9 cellular contexts compared by ENCODE assay signal in the genomic region with DNA sequence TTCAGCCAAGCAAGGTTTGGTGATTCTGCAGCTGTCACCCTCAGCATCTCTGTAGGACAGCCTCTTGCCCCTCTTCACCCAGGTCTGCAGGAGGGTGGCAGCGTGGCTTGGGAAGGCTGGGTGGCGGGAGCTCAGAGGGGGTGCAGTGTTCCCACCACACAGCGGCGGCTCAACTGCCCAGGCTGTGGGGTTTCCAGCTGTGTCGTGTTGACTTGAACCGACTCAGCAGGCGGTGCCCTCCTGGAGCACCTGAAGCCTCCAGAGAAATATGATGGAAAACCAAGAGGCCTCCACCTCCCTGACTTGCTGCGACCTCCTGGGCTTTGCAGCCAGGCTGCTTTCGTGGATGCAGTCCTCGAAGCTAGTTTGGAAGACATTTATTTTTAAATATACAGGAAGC.
DNase-seq lines count a peak whose midpoint lies in the region; ATAC-seq and TF ChIP-seq lines count a peak whose summit lies in the region.
"Had no signal": no experiment of that assay in that cellular context is flagged by ENCODE, and none has a peak within 500 bp of the region (broad histone marks: within the 10 kb centered on the region; RNA-seq: fewer than 3 reads in every experiment).

No MANE protein-coding gene starts in this region.

- peaks cover 46% of the 10 kb centered on the region for H3K4me1 Mint-ChIP-seq in activated CD4-positive, alpha-beta T cell treated with anti-CD3 and anti-CD28 coated beads for 36 hours

- POLR2A ChIA-PET in activated CD4-positive, alpha-beta T cell treated with anti-CD3 and anti-CD28 coated beads for 36 hours (lab: Charles Lee) = interaction anchor here (3.0 to 3.9 kb wide), 3 partner anchors 13 to 69 kb away, joined by 28 to 46 read pairs (median 32); a partner anchor contains a TSS

- H3K27ac ChIP-seq in lower lobe of right lung (peak overlapping the region; percentile 84), subcutaneous abdominal adipose tissue (ENCODE audit: low read depth, low read length) (peak overlapping the region; percentile 90)

- H3K36me3 Mint-ChIP-seq in activated CD4-positive, alpha-beta T cell treated with anti-CD3 and anti-CD28 coated beads for 36 hours (ENCODE audit: low read depth) = no peaks in the 10 kb centered on the region

- DNase-seq in activated CD4-positive, alpha-beta T cell treated with anti-CD3 and anti-CD28 coated beads for 36 hours = no peak
- no peak for DNase-seq in activated CD4-positive, alpha-beta T cell treated with anti-CD3 and anti-CD28 coated beads, Interleukin-2, amount 50 U/mL, for 48 hours
- DNase-seq in astrocyte of the spinal cord (ENCODE audit: low read depth, low spot score) = peak; percentile 25
- DNase-seq in lower lobe of right lung = no peak
- DNase-seq in amniotic stem cell (lab: John Stamatoyannopoulos, UW) = no peak
- DNase-seq in GM19240 (ENCODE audit: insufficient read length, low spot score) = no peak

- peak overlapping the region; percentile 67 for H3K27ac Mint-ChIP-seq in activated CD4-positive, alpha-beta T cell treated with anti-CD3 and anti-CD28 coated beads for 36 hours

- H3K27me3 Mint-ChIP-seq in activated CD4-positive, alpha-beta T cell treated with anti-CD3 and anti-CD28 coated beads for 36 hours = no peaks in the 10 kb centered on the region
- H3K27me3 Mint-ChIP-seq: activated CD8-positive, alpha-beta T cell treated with anti-CD3 and anti-CD28 coated beads for 36 hours had no signal

- H3K9me3 ChIP-seq in lower lobe of right lung = no peaks in the 10 kb centered on the region
- no peaks in the 10 kb centered on the region for H3K9me3 ChIP-seq in subcutaneous abdominal adipose tissue (ENCODE audit: control insufficient read depth in 5 of 5, low read length in 5 of 5)

- intact Hi-C loops in activated CD4-positive, alpha-beta T cell treated with anti-CD3 and anti-CD28 coated beads for 36 hours (cut with DNase I, micrococcal nuclease) = loop anchor here in 1 of 2 experiments (2.0 to 10.0 kb wide), 3 partner anchors 16 to 802 kb away; no protein-coding TSS in a partner anchor
- intact Hi-C loops in lower lobe of right lung (cut with DNase I) = no loop called here

- peaks cover 44% of the 10 kb centered on the region for H3K4me1 ChIP-seq in lower lobe of right lung
- H3K4me1 ChIP-seq in subcutaneous abdominal adipose tissue (ENCODE audit: control insufficient read depth in 5 of 5, insufficient read depth in 5 of 5, low read length in 5 of 5) = peaks cover 7 to 40% (median 29%) of the 10 kb centered on the region in 5 donors

- no peaks in the 10 kb centered on the region for H3K36me3 ChIP-seq in lower lobe of right lung
- no peaks in the 10 kb centered on the region for H3K36me3 ChIP-seq in subcutaneous abdominal adipose tissue (ENCODE audit: control insufficient read depth in 5 of 5, insufficient read depth in 5 of 5, low read length in 5 of 5)

- TF ChIP-seq CTCF in astrocyte of the spinal cord (IDR thresholded peaks at IDR 0.05; ENCODE audit: low read depth, low read length) = no peak
- TF ChIP-seq CTCF in lower lobe of right lung (IDR thresholded peaks at IDR 0.05) = no peak

- peaks cover 2% of the 10 kb centered on the region for H3K9me3 Mint-ChIP-seq in activated CD4-positive, alpha-beta T cell treated with anti-CD3 and anti-CD28 coated beads for 36 hours (ENCODE audit: low read depth)

- in situ Hi-C loops in astrocyte of the spinal cord (cut with HindIII; ENCODE audit: low sequenced_read_pairs) = no loop called here

- H3K4me3 ChIP-seq in astrocyte of the spinal cord (ENCODE audit: low read depth, low read length) (no peak overlapping the region), lower lobe of right lung (no peak overlapping the region), subcutaneous abdominal adipose tissue (ENCODE audit: low read depth in 1 of 5, low read length in 5 of 5) (no peak overlapping the region)

- H3K27me3 ChIP-seq in lower lobe of right lung (ENCODE audit: low read depth) (no peaks in the 10 kb centered on the region), subcutaneous abdominal adipose tissue (ENCODE audit: control insufficient read depth in 5 of 5, insufficient read depth in 4 of 5, low read length in 5 of 5) (no peaks in the 10 kb centered on the region)

- no peak for ATAC-seq in activated CD4-positive, alpha-beta T cell treated with anti-CD3 and anti-CD28 coated beads for 36 hours
- peak in 1 of 2 donors; percentile 5 for ATAC-seq in lower lobe of right lung
- ATAC-seq in activated CD4-positive, CD25-positive, alpha-beta regulatory T cell treated with anti-CD3 and anti-CD28 coated beads, Interleukin-2, amount 50 U/mL, for 24 hours = no peak

- peak overlapping the region in 2 of 5 donors; percentile 13 to 43 for H3K9ac ChIP-seq in subcutaneous abdominal adipose tissue (ENCODE audit: low read length in 5 of 5)

- CTCF ChIA-PET in activated CD4-positive, alpha-beta T cell treated with anti-CD3 and anti-CD28 coated beads for 36 hours (lab: Charles Lee) = interaction anchor here (0.7 to 3.7 kb wide), 5 partner anchors 9 to 42 kb away, joined by 3 to 25 read pairs (median 6); no protein-coding TSS in a partner anchor

- H3K4me3 Mint-ChIP-seq in activated CD4-positive, alpha-beta T cell treated with anti-CD3 and anti-CD28 coated beads for 36 hours = no peak overlapping the region
- H3K4me3 Mint-ChIP-seq: activated CD8-positive, alpha-beta T cell treated with anti-CD3 and anti-CD28 coated beads for 36 hours had no signal
